ENCODE assay signal across 9 cellular contexts in genomic region chr11:46210133-46210636, GRCh38.
DNase-seq lines count a peak whose midpoint lies in the region; ATAC-seq and TF ChIP-seq lines count a peak whose summit lies in the region.
"Had no signal": no experiment of that assay in that cellular context is flagged by ENCODE, and none has a peak within 500 bp of the region (broad histone marks: within the 10 kb centered on the region; RNA-seq: fewer than 3 reads in every experiment).

No MANE protein-coding gene starts in this region.

- H3K36me3 ChIP-seq in RWPE2 (ENCODE audit: low read depth): no peaks in the 10 kb centered on the region
- no peaks in the 10 kb centered on the region for H3K36me3 ChIP-seq in Karpas-422 (ENCODE audit: insufficient read depth, low read length)

- no peak overlapping the region for H3K4me3 ChIP-seq in RWPE2 (ENCODE audit: severe bottlenecking)
- no peak overlapping the region for H3K4me3 ChIP-seq in fibroblast of the aortic adventitia (ENCODE audit: low read depth, low read length)
- H3K4me3 ChIP-seq in Karpas-422 (ENCODE audit: low read length): no peak overlapping the region

- peak; percentile 63 for ATAC-seq in RWPE2 (ENCODE audit: low read depth)
- no peak for ATAC-seq in GM18519 (IDR thresholded peaks at IDR 0.05; ENCODE audit: low FRiP score, unreplicated experiment)

- H3K9me3 ChIP-seq in RWPE2 (ENCODE audit: severe bottlenecking): no peaks in the 10 kb centered on the region
- no peaks in the 10 kb centered on the region for H3K9me3 ChIP-seq in Karpas-422 (ENCODE audit: low read length)

- H3K4me1 ChIP-seq in RWPE2 (ENCODE audit: insufficient read depth, poor library complexity, severe bottlenecking) (no peaks in the 10 kb centered on the region), Karpas-422 (ENCODE audit: low read length) (no peaks in the 10 kb centered on the region)

- DNase-seq in A172 (ENCODE audit: low spot score) (peak; percentile 73), GM20000 (ENCODE audit: low spot score) (peak; percentile 27), RWPE2 (ENCODE audit: low spot score) (no peak), fibroblast of the aortic adventitia (ENCODE audit: low read depth) (peak; percentile 78), Karpas-422 (no peak), NCI-H146 treated with DMSO at 0.1 percent for 48 hours (lab: John Stamatoyannopoulos, UW; ENCODE audit: unreplicated experiment) (no peak), KG1 (lab: John Stamatoyannopoulos, UW) (no peak)

- no peak overlapping the region for H3K9ac ChIP-seq in Karpas-422 (ENCODE audit: low read length)

- no peaks in the 10 kb centered on the region for H3K27me3 ChIP-seq in RWPE2 (ENCODE audit: insufficient read depth, poor library complexity, severe bottlenecking)
- H3K27me3 ChIP-seq in Karpas-422 (ENCODE audit: low read length): no peaks in the 10 kb centered on the region

- no peaks in the 10 kb centered on the region for H3K9me2 ChIP-seq in Karpas-422 (replicated peaks; ENCODE audit: insufficient read depth, low read length)

- H3K4me2 ChIP-seq in Karpas-422 (ENCODE audit: low read depth, low read length, poor library complexity, severe bottlenecking): no peak overlapping the region

- H3K27ac ChIP-seq in RWPE2 (ENCODE audit: poor library complexity, severe bottlenecking) (no peak overlapping the region), Karpas-422 (ENCODE audit: low read length) (no peak overlapping the region)
- H3K27ac ChIP-seq: C4-2B had no signal

- no peak for TF ChIP-seq CTCF in GM20000 (IDR thresholded peaks at IDR 0.05; ENCODE audit: extremely low read depth, missing control alignments)
- no peak for TF ChIP-seq CTCF in RWPE2 (IDR thresholded peaks at IDR 0.05; ENCODE audit: poor library complexity, severe bottlenecking)
- no peak for TF ChIP-seq CTCF in fibroblast of the aortic adventitia (IDR thresholded peaks at IDR 0.05; ENCODE audit: insufficient read depth, low read length)

- H3K79me2 ChIP-seq in Karpas-422 (ENCODE audit: low read length): no peaks in the 10 kb centered on the region

- no peak overlapping the region; the same call in 1 of the 2 replicates for H2AFZ ChIP-seq in Karpas-422 (ENCODE audit: low read length)

- no peaks in the 10 kb centered on the region for H4K20me1 ChIP-seq in Karpas-422 (ENCODE audit: insufficient read depth, low read depth, low read length)

Comparison
In these comparisons a context has a peak if more than half of its experiments do, and no peak if none do; other contexts are left out.
1. DNase-seq: peak in A172 (single experiment), GM20000 (single experiment) and fibroblast of the aortic adventitia (single experiment); none in RWPE2 (single experiment), Karpas-422 (single experiment), NCI-H146 treated with DMSO at 0.1 percent for 48 hours (single experiment) and KG1 (single experiment).